ENCODE assay signal across 8 cellular contexts in genomic region chr14:106177266-106177665, GRCh38.
DNase-seq lines count a peak whose midpoint lies in the region; ATAC-seq and TF ChIP-seq lines count a peak whose summit lies in the region.
"Not testable (repeated sequence)": the region's sequence is repeated elsewhere in the genome, so short reads cannot be mapped to it uniquely, and the experiment has no call there.

No MANE protein-coding gene starts in this region.

- H3K27me3 ChIP-seq in CD4-positive, alpha-beta T cell (ENCODE audit: control insufficient read depth, insufficient read depth, low read length): not testable (repeated sequence)

- ATAC-seq in CD4-positive, alpha-beta T cell (ENCODE audit: poor library complexity): peak; percentile 82
- ATAC-seq in GM18867 (IDR thresholded peaks at IDR 0.05; ENCODE audit: unreplicated experiment) (peak; percentile 67), mucosa of descending colon (peak; percentile 62)
- peak; percentile 87 for ATAC-seq in activated naive CD8-positive, alpha-beta T cell treated with anti-CD3 and anti-CD28 coated beads, Interleukin-2, amount 10 ng/mL, durations not matched to agents 7 days and 5 days (ENCODE audit: low read depth)
- ATAC-seq in stimulated activated effector memory CD8-positive, alpha-beta T cell treated with anti-CD3 and anti-CD28 coated beads, Interleukin-12 subunit alpha, Interleukin-12 subunit beta, amount 100 ng/mL, for 72 hours: peak; percentile 99

- not testable (repeated sequence) for H3K4me1 ChIP-seq in mucosa of descending colon (ENCODE audit: low read depth)

- not testable (repeated sequence) for H3K9me3 Mint-ChIP-seq in CD4-positive, alpha-beta T cell; T-helper 1 cell treated with Interleukin-12 subunit alpha and Interleukin-12 subunit beta and Interleukin-4 antibody, amounts not matched to agents 30 μg/mL and 1 μg/mL, for 36 hours; activated CD4-positive, alpha-beta memory T cell treated with anti-CD3 and anti-CD28 coated beads, Interleukin-2, amount 10 ng/mL, durations not matched to agents 7 days and 5 days; activated T-helper 2 cell treated with anti-CD3 and anti-CD28 coated beads, Interferon-gamma antibody, Interleukin-2, Interleukin-4, amounts not matched to agents 10 μg/mL and 5 μg/mL and 100 μg/mL, durations not matched to agents 14 hours and 24 hours and 36 hours; activated naive CD8-positive, alpha-beta T cell treated with anti-CD3 and anti-CD28 coated beads, Interleukin-2, amount 10 ng/mL, durations not matched to agents 7 days and 5 days; stimulated activated effector memory CD8-positive, alpha-beta T cell treated with anti-CD3 and anti-CD28 coated beads, Interleukin-12 subunit alpha, Interleukin-12 subunit beta, amount 100 ng/mL, for 72 hours

- POLR2A ChIA-PET in CD4-positive, alpha-beta T cell (lab: Charles Lee); activated CD4-positive, alpha-beta memory T cell treated with anti-CD3 and anti-CD28 coated beads, Interleukin-2, amount 10 ng/mL, durations not matched to agents 7 days and 5 days (lab: Charles Lee); activated naive CD8-positive, alpha-beta T cell treated with anti-CD3 and anti-CD28 coated beads, Interleukin-2, amount 10 ng/mL, durations not matched to agents 7 days and 5 days (lab: Charles Lee): not testable (repeated sequence)

- not testable (repeated sequence) for H3K4me3 ChIP-seq in mucosa of descending colon

- H3K4me3 Mint-ChIP-seq in CD4-positive, alpha-beta T cell: peak overlapping the region; percentile 7
- peak overlapping the region; percentile 29 for H3K4me3 Mint-ChIP-seq in T-helper 1 cell treated with Interleukin-12 subunit alpha and Interleukin-12 subunit beta and Interleukin-4 antibody, amounts not matched to agents 30 μg/mL and 1 μg/mL, for 36 hours
- peak overlapping the region; percentile 2 for H3K4me3 Mint-ChIP-seq in activated CD4-positive, alpha-beta memory T cell treated with anti-CD3 and anti-CD28 coated beads, Interleukin-2, amount 10 ng/mL, durations not matched to agents 7 days and 5 days
- not testable (repeated sequence) for H3K4me3 Mint-ChIP-seq in activated T-helper 2 cell treated with anti-CD3 and anti-CD28 coated beads, Interferon-gamma antibody, Interleukin-2, Interleukin-4, amounts not matched to agents 10 μg/mL and 5 μg/mL and 100 μg/mL, durations not matched to agents 14 hours and 24 hours and 36 hours (ENCODE audit: low read depth)
- H3K4me3 Mint-ChIP-seq in activated naive CD8-positive, alpha-beta T cell treated with anti-CD3 and anti-CD28 coated beads, Interleukin-2, amount 10 ng/mL, durations not matched to agents 7 days and 5 days: peak overlapping the region; percentile 73
- peak overlapping the region; percentile 4 for H3K4me3 Mint-ChIP-seq in stimulated activated effector memory CD8-positive, alpha-beta T cell treated with anti-CD3 and anti-CD28 coated beads, Interleukin-12 subunit alpha, Interleukin-12 subunit beta, amount 100 ng/mL, for 72 hours

- peak overlapping the region; percentile 93 for H3K27ac Mint-ChIP-seq in CD4-positive, alpha-beta T cell
- peak overlapping the region; percentile 35 for H3K27ac Mint-ChIP-seq in T-helper 1 cell treated with Interleukin-12 subunit alpha and Interleukin-12 subunit beta and Interleukin-4 antibody, amounts not matched to agents 30 μg/mL and 1 μg/mL, for 36 hours
- peak overlapping the region; percentile 47 for H3K27ac Mint-ChIP-seq in activated CD4-positive, alpha-beta memory T cell treated with anti-CD3 and anti-CD28 coated beads, Interleukin-2, amount 10 ng/mL, durations not matched to agents 7 days and 5 days
- not testable (repeated sequence) for H3K27ac Mint-ChIP-seq in activated T-helper 2 cell treated with anti-CD3 and anti-CD28 coated beads, Interferon-gamma antibody, Interleukin-2, Interleukin-4, amounts not matched to agents 10 μg/mL and 5 μg/mL and 100 μg/mL, durations not matched to agents 14 hours and 24 hours and 36 hours; stimulated activated effector memory CD8-positive, alpha-beta T cell treated with anti-CD3 and anti-CD28 coated beads, Interleukin-12 subunit alpha, Interleukin-12 subunit beta, amount 100 ng/mL, for 72 hours
- peak overlapping the region; percentile 62 for H3K27ac Mint-ChIP-seq in activated naive CD8-positive, alpha-beta T cell treated with anti-CD3 and anti-CD28 coated beads, Interleukin-2, amount 10 ng/mL, durations not matched to agents 7 days and 5 days

- intact Hi-C loops in CD4-positive, alpha-beta T cell (cut with DNase I, micrococcal nuclease); mucosa of descending colon (cut with DNase I, micrococcal nuclease): not testable (repeated sequence)
- intact Hi-C loops in activated T-helper 2 cell treated with anti-CD3 and anti-CD28 coated beads, Interferon-gamma antibody, Interleukin-2, Interleukin-4, amounts not matched to agents 10 μg/mL and 5 μg/mL and 100 μg/mL, durations not matched to agents 14 hours and 24 hours and 36 hours (cut with micrococcal nuclease): loop anchor here (10.0 kb wide), 2 partner anchors 48 to 162 kb away; no protein-coding TSS in a partner anchor

- H3K9me3 ChIP-seq in CD4-positive, alpha-beta T cell (ENCODE audit: control insufficient read depth, low read length); mucosa of descending colon: not testable (repeated sequence)

- H3K27me3 Mint-ChIP-seq in CD4-positive, alpha-beta T cell: not testable (repeated sequence)
- peaks cover 78% of the 10 kb centered on the region for H3K27me3 Mint-ChIP-seq in T-helper 1 cell treated with Interleukin-12 subunit alpha and Interleukin-12 subunit beta and Interleukin-4 antibody, amounts not matched to agents 30 μg/mL and 1 μg/mL, for 36 hours (ENCODE audit: low read depth)
- H3K27me3 Mint-ChIP-seq in activated CD4-positive, alpha-beta memory T cell treated with anti-CD3 and anti-CD28 coated beads, Interleukin-2, amount 10 ng/mL, durations not matched to agents 7 days and 5 days: peaks cover 44% of the 10 kb centered on the region
- H3K27me3 Mint-ChIP-seq in activated T-helper 2 cell treated with anti-CD3 and anti-CD28 coated beads, Interferon-gamma antibody, Interleukin-2, Interleukin-4, amounts not matched to agents 10 μg/mL and 5 μg/mL and 100 μg/mL, durations not matched to agents 14 hours and 24 hours and 36 hours (ENCODE audit: low read depth): peaks cover 45% of the 10 kb centered on the region
- H3K27me3 Mint-ChIP-seq in activated naive CD8-positive, alpha-beta T cell treated with anti-CD3 and anti-CD28 coated beads, Interleukin-2, amount 10 ng/mL, durations not matched to agents 7 days and 5 days: peaks cover 13% of the 10 kb centered on the region

- peaks cover 72% of the 10 kb centered on the region for H3K4me1 Mint-ChIP-seq in CD4-positive, alpha-beta T cell (ENCODE audit: low read depth)
- peaks cover 51% of the 10 kb centered on the region for H3K4me1 Mint-ChIP-seq in T-helper 1 cell treated with Interleukin-12 subunit alpha and Interleukin-12 subunit beta and Interleukin-4 antibody, amounts not matched to agents 30 μg/mL and 1 μg/mL, for 36 hours (ENCODE audit: low read depth)
- peaks cover 66% of the 10 kb centered on the region for H3K4me1 Mint-ChIP-seq in activated CD4-positive, alpha-beta memory T cell treated with anti-CD3 and anti-CD28 coated beads, Interleukin-2, amount 10 ng/mL, durations not matched to agents 7 days and 5 days
- H3K4me1 Mint-ChIP-seq in activated T-helper 2 cell treated with anti-CD3 and anti-CD28 coated beads, Interferon-gamma antibody, Interleukin-2, Interleukin-4, amounts not matched to agents 10 μg/mL and 5 μg/mL and 100 μg/mL, durations not matched to agents 14 hours and 24 hours and 36 hours (ENCODE audit: low read depth): peaks cover 55% of the 10 kb centered on the region
- peaks cover 64% of the 10 kb centered on the region for H3K4me1 Mint-ChIP-seq in activated naive CD8-positive, alpha-beta T cell treated with anti-CD3 and anti-CD28 coated beads, Interleukin-2, amount 10 ng/mL, durations not matched to agents 7 days and 5 days
- peaks cover 32% of the 10 kb centered on the region for H3K4me1 Mint-ChIP-seq in stimulated activated effector memory CD8-positive, alpha-beta T cell treated with anti-CD3 and anti-CD28 coated beads, Interleukin-12 subunit alpha, Interleukin-12 subunit beta, amount 100 ng/mL, for 72 hours

- peak in 2 of 10 experiments; percentile 15 to 50 for DNase-seq in CD4-positive, alpha-beta T cell
- peak; percentile 66 for DNase-seq in activated CD4-positive, alpha-beta memory T cell treated with anti-CD3 and anti-CD28 coated beads, Interleukin-2, amount 10 ng/mL, durations not matched to agents 7 days and 5 days
- DNase-seq in activated T-helper 2 cell treated with anti-CD3 and anti-CD28 coated beads, Interferon-gamma antibody, Interleukin-2, Interleukin-4, amounts not matched to agents 10 μg/mL and 5 μg/mL and 100 μg/mL, durations not matched to agents 14 hours and 24 hours and 36 hours (ENCODE audit: low spot score): peak; percentile 42
- DNase-seq in activated naive CD8-positive, alpha-beta T cell treated with anti-CD3 and anti-CD28 coated beads, Interleukin-2, amount 10 ng/mL, durations not matched to agents 7 days and 5 days; stimulated activated effector memory CD8-positive, alpha-beta T cell treated with anti-CD3 and anti-CD28 coated beads, Interleukin-12 subunit alpha, Interleukin-12 subunit beta, amount 100 ng/mL, for 72 hours (ENCODE audit: low spot score in 2 of 2): not testable (repeated sequence)
- DNase-seq in mucosa of descending colon: peak in 1 of 3 donors; percentile 13

- H3K27ac ChIP-seq in CD4-positive, alpha-beta T cell (ENCODE audit: low read depth, low read length): peak overlapping the region; percentile 10

- not testable (repeated sequence) for TF ChIP-seq CTCF in CD4-positive, alpha-beta T cell (IDR thresholded peaks at IDR 0.05); mucosa of descending colon (IDR thresholded peaks at IDR 0.05)

- H3K36me3 ChIP-seq in mucosa of descending colon (ENCODE audit: low read depth): not testable (repeated sequence)

- CTCF ChIA-PET in CD4-positive, alpha-beta T cell (lab: Charles Lee); activated CD4-positive, alpha-beta memory T cell treated with anti-CD3 and anti-CD28 coated beads, Interleukin-2, amount 10 ng/mL, durations not matched to agents 7 days and 5 days (lab: Charles Lee): not testable (repeated sequence)

- H3K36me3 Mint-ChIP-seq in CD4-positive, alpha-beta T cell (ENCODE audit: low read depth); T-helper 1 cell treated with Interleukin-12 subunit alpha and Interleukin-12 subunit beta and Interleukin-4 antibody, amounts not matched to agents 30 μg/mL and 1 μg/mL, for 36 hours (ENCODE audit: low read depth); activated CD4-positive, alpha-beta memory T cell treated with anti-CD3 and anti-CD28 coated beads, Interleukin-2, amount 10 ng/mL, durations not matched to agents 7 days and 5 days (ENCODE audit: low read depth); activated T-helper 2 cell treated with anti-CD3 and anti-CD28 coated beads, Interferon-gamma antibody, Interleukin-2, Interleukin-4, amounts not matched to agents 10 μg/mL and 5 μg/mL and 100 μg/mL, durations not matched to agents 14 hours and 24 hours and 36 hours (ENCODE audit: low read depth); activated naive CD8-positive, alpha-beta T cell treated with anti-CD3 and anti-CD28 coated beads, Interleukin-2, amount 10 ng/mL, durations not matched to agents 7 days and 5 days; stimulated activated effector memory CD8-positive, alpha-beta T cell treated with anti-CD3 and anti-CD28 coated beads, Interleukin-12 subunit alpha, Interleukin-12 subunit beta, amount 100 ng/mL, for 72 hours: not testable (repeated sequence)
